9 cellular contexts compared by ENCODE assay signal in the genomic region with DNA sequence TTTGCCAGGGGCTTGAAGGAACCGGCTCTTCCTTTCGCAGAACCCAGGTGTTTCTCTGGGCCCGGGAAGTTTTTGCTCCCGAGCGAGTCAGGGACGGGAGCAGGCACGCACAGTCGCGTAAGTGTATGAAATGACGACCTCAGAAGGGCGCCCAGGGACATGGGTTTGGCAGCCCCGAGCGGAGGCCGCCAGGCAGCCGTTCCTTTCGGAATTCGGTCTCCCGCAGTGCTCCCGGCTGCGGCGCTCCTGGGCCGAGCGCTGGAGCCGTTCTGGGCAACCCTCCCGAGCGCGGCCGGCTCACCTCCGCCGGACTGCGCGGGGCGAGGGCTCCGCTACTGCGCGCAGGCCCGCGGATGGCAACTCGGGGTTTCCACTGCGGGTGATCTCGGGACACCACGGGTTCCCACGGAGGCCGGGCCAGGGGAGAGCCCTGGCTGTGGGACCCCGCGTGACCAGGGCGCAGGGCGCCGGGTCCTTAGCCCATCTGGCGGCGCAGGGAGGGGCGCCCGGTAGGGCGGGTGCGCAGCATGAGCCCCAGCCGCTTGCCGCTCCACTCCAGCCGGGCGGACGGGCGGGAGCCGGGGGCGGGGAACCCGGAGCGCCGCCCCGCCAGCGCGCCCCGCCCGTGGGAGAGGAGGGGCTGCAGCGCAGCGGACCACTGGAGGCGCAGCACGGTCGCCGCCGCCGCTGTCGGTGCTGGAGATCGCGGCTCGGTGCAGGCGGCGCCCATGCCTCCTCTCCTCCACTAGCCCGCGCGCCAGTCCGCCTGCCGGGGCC. TPM values are rescaled to one million over a fixed set of nuclear protein-coding genes. Genes with fewer than 3 reads are reported as not detected.
DNase-seq lines count a peak whose midpoint lies in the region; ATAC-seq, FAIRE-seq and TF ChIP-seq lines count a peak whose summit lies in the region.
"Had no signal": no experiment of that assay in that cellular context is flagged by ENCODE, and none has a peak within 500 bp of the region (broad histone marks: within the 10 kb centered on the region; RNA-seq: fewer than 3 reads in every experiment).

A gene (plus strand): TSS at position 690 of the 777 bp plus-strand sequence. CDS start 111,673 bp downstream, outside the sequence.

- TF ChIP-seq POLR2A in Peyer's patch (IDR thresholded peaks at IDR 0.05), result peak; percentile 46 to 62

- WGBS in HUES64, result under 1% methylated on average over 90 of the region's 90 CpGs

- peak within 1 kb of the TSS; percentile 91 for H2AFZ ChIP-seq in neuron (ENCODE audit: low read depth, low read length)

- H3K9me3 ChIP-seq in HUES64 (ENCODE audit: insufficient read depth, low read depth, low read length) (no peaks in the 10 kb centered on the region), Peyer's patch (no peaks in the 10 kb centered on the region), neuron (ENCODE audit: low read length) (no peaks in the 10 kb centered on the region)

- TF ChIP-seq CTCF in Peyer's patch (IDR thresholded peaks at IDR 0.05), result peak in 4 of 6 experiments; percentile 8 to 69 (median 66)

- DNase-seq in DMS114 treated with DMSO at 0.1 percent for 48 hours (lab: John Stamatoyannopoulos, UW; ENCODE audit: unreplicated experiment) (peak; percentile 42), Peyer's patch (peak; percentile 21 to 91 (median 84)), frontal cortex (ENCODE audit: low spot score in 2 of 2) (peak; percentile 84 to 86)
- DNase-seq in activated gamma-delta T cell treated with anti-CD3 and anti-CD28 coated beads, Interleukin-2, amount 50 U/mL, for 16 hours (ENCODE audit: low read depth), result peak; percentile 14

- H3K27me3 ChIP-seq in HUES64 (ENCODE audit: insufficient read depth, low read length) (peaks cover 50% of the 10 kb centered on the region), Peyer's patch (no peaks in the 10 kb centered on the region), neuron (ENCODE audit: insufficient read depth, low read length) (peaks cover 14% of the 10 kb centered on the region)

- no peak for FAIRE-seq in frontal cortex (lab: Jason Lieb, UNC)
- FAIRE-seq: islet of Langerhans had no signal

- H3K27ac ChIP-seq in HUES64 (ENCODE audit: low read depth, low read length), result peak within 1 kb of the TSS; percentile 75; the same call in 1 of the 2 replicates
- peak within 1 kb of the TSS; percentile 65 to 94 (median 86) for H3K27ac ChIP-seq in Peyer's patch
- no peak within 1 kb of the TSS for H3K27ac ChIP-seq in temporal lobe (ENCODE audit: low read depth, low read length)

- ATAC-seq in GM21529 (IDR thresholded peaks at IDR 0.05; ENCODE audit: unreplicated experiment), result peak; percentile 88

- H3K4me1 ChIP-seq in HUES64 (ENCODE audit: insufficient read depth, low read length) (peaks cover 14% of the 10 kb centered on the region; the same call in 1 of the 2 replicates), Peyer's patch (peaks cover 0 to 5% (median 0%) of the 10 kb centered on the region in 4 donors), neuron (ENCODE audit: insufficient read depth, low read length) (peaks cover 20% of the 10 kb centered on the region)

- peak within 1 kb of the TSS; percentile 75 for H3K9ac ChIP-seq in HUES64 (ENCODE audit: low read depth, low read length)

- no peaks in the 10 kb centered on the region for H3K36me3 ChIP-seq in HUES64 (ENCODE audit: insufficient read depth, low read length)
- no peaks in the 10 kb centered on the region for H3K36me3 ChIP-seq in Peyer's patch
- H3K36me3 ChIP-seq in neuron (ENCODE audit: insufficient read depth, low read length), result no peaks in the 10 kb centered on the region

- H3K4me3 ChIP-seq in HUES64 (ENCODE audit: low read length), result peak within 1 kb of the TSS; percentile 64
- H3K4me3 ChIP-seq in Peyer's patch, result peak within 1 kb of the TSS; percentile 55 to 98 (median 72)
- peak within 1 kb of the TSS; percentile 59 for H3K4me3 ChIP-seq in neuron (ENCODE audit: low read length)

RNA-seq across cellular contexts. Expression of the gene that starts here (rescaled TPM):
- polyA plus RNA-seq in HUES64 (2013, experiment 1 of 2), result 6.6 TPM
- polyA plus RNA-seq in HUES64 (2013, experiment 2 of 2), result 7.5 TPM
- total RNA-seq in Peyer's patch, result 10 to 100 TPM in 1 of 4 donors, 1 to 10 TPM in 3; 3.4 to 14.9 (median 4.9) TPM
- 11.4 TPM for total RNA-seq in frontal cortex
- total RNA-seq in temporal lobe, result 15.7 TPM

Comparison
In these comparisons a context has a peak if more than half of its experiments do, and no peak if none do; other contexts are left out.
1. DNase-seq: peak in every context shown above with its lines; median percentile 85 in frontal cortex; 84 in Peyer's patch; 42 in DMS114 treated with DMSO at 0.1 percent for 48 hours; 14 in activated gamma-delta T cell treated with anti-CD3 and anti-CD28 coated beads, Interleukin-2, amount 50 U/mL, for 16 hours.